8 cellular contexts compared by ENCODE assay signal in the genomic region with DNA sequence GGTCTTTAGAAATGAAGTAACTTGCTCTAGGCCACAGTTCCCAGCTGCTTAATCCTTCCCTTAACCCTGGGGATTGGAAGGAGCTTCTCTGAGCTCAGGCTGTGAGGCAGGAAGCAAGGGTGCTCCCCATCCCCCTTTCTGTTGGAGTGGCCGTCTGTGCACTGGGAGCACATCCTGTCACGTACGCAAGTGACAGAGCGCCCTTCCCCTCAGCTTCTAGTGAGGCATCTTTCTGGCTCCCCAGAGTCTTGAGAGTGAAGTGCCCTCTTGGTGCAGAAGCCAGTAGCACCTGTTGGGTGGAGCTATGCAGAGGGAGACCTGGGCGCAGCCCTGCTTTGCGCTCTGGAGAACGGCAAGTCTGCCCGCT. TPM values are rescaled to one million over a fixed set of nuclear protein-coding genes. Genes with fewer than 3 reads are reported as not detected.
A peak's percentile ranks its signal among the peaks of the same experiment; 100 is the strongest.
DNase-seq lines count a peak whose midpoint lies in the region; ATAC-seq and TF ChIP-seq lines count a peak whose summit lies in the region.

No MANE protein-coding gene starts in this region.

- H3K4me3 Mint-ChIP-seq in brain, result no peak overlapping the region

- peak overlapping the region; percentile 28 for H3K27ac ChIP-seq in HL-60 (replicated peaks)

- H3K4me3 ChIP-seq in HL-60 (replicated peaks; ENCODE audit: insufficient read depth, low read length), result no peak overlapping the region

- TF ChIP-seq CTCF in HL-60 (IDR thresholded peaks at IDR 0.05; ENCODE audit: insufficient read depth, low read length), result no peak
- no peak for TF ChIP-seq CTCF in brain (conservative IDR thresholded peaks at IDR 0.05)

- H3K27me3 ChIP-seq in HL-60 (ENCODE audit: insufficient read depth, poor library complexity, severe bottlenecking), result no peaks in the 10 kb centered on the region

- H3K9me3 Mint-ChIP-seq in brain, result peaks cover 0 to 7% (median 0%) of the 10 kb centered on the region in 5 experiments

- H3K36me3 Mint-ChIP-seq in brain, result peaks cover 70% of the 10 kb centered on the region

- H3K4me1 Mint-ChIP-seq in brain, result peaks cover 27% of the 10 kb centered on the region

- peak overlapping the region in 3 of 5 experiments; percentile 52 to 84 (median 82) for H3K27ac Mint-ChIP-seq in brain

- DNase-seq in HL-60 (ENCODE audit: low read depth in 1 of 2, low spot score in 1 of 2) (no peak), nucleus accumbens (lab: John Stamatoyannopoulos, UW) (no peak), AG08395 (ENCODE audit: low spot score) (no peak)
- peak; percentile 30 to 61 (median 34) for DNase-seq in stimulated activated CD4-positive, alpha-beta T cell treated with anti-CD3 and anti-CD28 coated beads, TNF-alpha, amount 100 ng/mL, for 48 hours (ENCODE audit: low read depth in 3 of 3)

- peak; percentile 64 for ATAC-seq in GM21423 (IDR thresholded peaks at IDR 0.05; ENCODE audit: unreplicated experiment)
- no peak for ATAC-seq in HG03439 (IDR thresholded peaks at IDR 0.05; ENCODE audit: unreplicated experiment)
- no peak for ATAC-seq in esophagus mucosa

- H3K27me3 Mint-ChIP-seq in brain, result no peaks in the 10 kb centered on the region

RNA-seq across cellular contexts. Expression of gene SHH, which starts 47.8 kb away (rescaled TPM):
- 0.15 TPM for polyA plus RNA-seq in brain (ENCODE audit: insufficient read depth, low read depth, low replicate concordance)
- total RNA-seq in esophagus mucosa, result not detected

Comparison
In these comparisons a context has a peak if more than half of its experiments do, and no peak if none do; other contexts are left out.
1. DNase-seq: peak in stimulated activated CD4-positive, alpha-beta T cell treated with anti-CD3 and anti-CD28 coated beads, TNF-alpha, amount 100 ng/mL, for 48 hours (3 of 3); none in HL-60 (0 of 2), nucleus accumbens (0 of 56) and AG08395 (single experiment).